In the genomic region with DNA sequence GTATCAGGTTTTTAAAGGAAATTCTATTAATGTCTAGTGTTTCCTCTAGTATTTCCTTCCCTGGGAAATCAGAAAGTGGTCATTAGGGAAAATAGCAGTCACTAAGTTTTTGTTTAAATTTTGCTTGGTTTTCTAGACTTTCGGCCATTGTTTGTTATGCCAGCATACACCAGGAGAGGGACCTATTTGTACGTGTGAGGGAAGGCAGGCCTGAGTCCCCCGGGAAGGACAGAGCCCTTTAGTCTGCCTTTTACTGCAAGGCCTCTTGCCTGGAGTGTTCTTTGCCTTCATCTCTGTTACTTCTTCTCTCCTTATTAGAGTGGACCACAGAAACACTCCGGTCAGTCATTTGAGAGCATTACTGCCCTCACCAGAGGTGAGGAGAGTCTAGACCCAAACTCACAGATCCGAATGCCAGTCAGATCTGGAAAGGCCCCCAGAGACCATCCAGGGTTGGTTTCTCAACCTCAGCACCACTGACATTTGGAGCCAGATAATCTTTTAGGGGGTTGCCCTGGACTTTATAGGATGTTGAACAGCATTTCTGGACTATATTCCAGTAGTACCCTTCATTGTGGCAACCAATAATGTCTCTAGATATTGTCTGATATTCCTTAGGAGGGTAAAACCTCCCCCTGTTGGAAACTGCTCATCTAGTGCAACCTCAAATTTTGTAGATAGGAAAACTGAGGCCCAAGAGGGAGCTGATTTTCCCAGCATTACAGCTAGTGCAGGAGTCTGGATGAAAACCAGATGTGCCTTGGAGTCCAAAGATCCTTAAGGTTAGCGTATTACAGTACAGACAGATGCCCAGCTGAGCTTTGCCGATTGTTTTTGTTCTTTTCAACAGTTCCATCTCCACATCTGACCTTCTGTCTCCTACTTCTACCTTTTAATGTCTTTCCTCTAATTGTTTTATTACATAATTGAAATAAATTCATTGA, we compare ENCODE assay signal across 9 cellular contexts.
A peak's percentile ranks its signal among the peaks of the same experiment; 100 is the strongest.
DNase-seq lines count a peak whose midpoint lies in the region; ATAC-seq, FAIRE-seq and TF ChIP-seq lines count a peak whose summit lies in the region.
"Had no signal": no experiment of that assay in that cellular context is flagged by ENCODE, and none has a peak within 500 bp of the region (broad histone marks: within the 10 kb centered on the region; RNA-seq: fewer than 3 reads in every experiment).

No MANE protein-coding gene starts in this region.

- no peaks in the 10 kb centered on the region for H4K20me1 ChIP-seq in astrocyte (ENCODE audit: insufficient read depth, low read length)

- H3K9ac ChIP-seq in astrocyte (ENCODE audit: low read length): peak overlapping the region; percentile 49
- no peak overlapping the region for H3K9ac ChIP-seq in kidney (ENCODE audit: low read length in 2 of 2)

- FAIRE-seq in astrocyte (lab: Jason Lieb, UNC): peak; percentile 56
- FAIRE-seq in kidney (lab: Jason Lieb, UNC): no peak

- peaks cover 7% of the 10 kb centered on the region for H3K36me3 Mint-ChIP-seq in astrocyte (ENCODE audit: low read depth, unreplicated experiment)

- peak; percentile 63 for ATAC-seq in Right ventricle myocardium superior (ENCODE audit: poor library complexity)

- intact Hi-C loops in Right ventricle myocardium superior (cut with DNase I): no loop called here
- intact Hi-C loops in cardiac septum (cut with DNase I): no loop called here
- intact Hi-C loops in kidney (cut with DNase I): no loop called here
- intact Hi-C loops in uterus (cut with DNase I; ENCODE audit: low total_unique reads): no loop called here

- peaks cover 38% of the 10 kb centered on the region for H3K4me1 Mint-ChIP-seq in astrocyte (ENCODE audit: low read depth, unreplicated experiment)
- H3K4me1 Mint-ChIP-seq: activated B cell treated with CpG ODN at 0.5 μM for 24 hours had no signal

- TF ChIP-seq CTCF in astrocyte (IDR thresholded peaks at IDR 0.05; ENCODE audit: insufficient read depth, low read depth, low read length) (peak; percentile 91), kidney (IDR thresholded peaks at IDR 0.05; ENCODE audit: borderline replicate concordance, extremely low read depth, insufficient read depth) (peak; percentile 18), uterus (IDR thresholded peaks at IDR 0.05) (peak; percentile 36 to 53 (median 44))

- peaks cover 25% of the 10 kb centered on the region for H3K4me1 ChIP-seq in astrocyte (ENCODE audit: insufficient read depth, low read length)
- H3K4me1 ChIP-seq in kidney (ENCODE audit: control insufficient read depth in 1 of 2, insufficient read depth in 1 of 2, low read depth in 1 of 2, low read length in 2 of 2): peaks cover 5 to 12% of the 10 kb centered on the region in 2 donors
- H3K4me1 ChIP-seq in uterus: no peaks in the 10 kb centered on the region

- DNase-seq in Right ventricle myocardium superior (no peak), cardiac septum (ENCODE audit: low spot score) (no peak), astrocyte (ENCODE audit: low read depth) (peak; percentile 70), kidney (no peak), uterus (peak in 1 of 2 donors; percentile 47), RPMI8226 (no peak), cortex of kidney (lab: John Stamatoyannopoulos, UW) (no peak)
- no peak for DNase-seq in activated CD4-positive, alpha-beta T cell treated with anti-CD3 and anti-CD28 coated beads for 1 hour
- DNase-seq: activated B cell treated with CpG ODN at 0.5 μM for 24 hours had no signal

- no peak overlapping the region for H3K4me2 ChIP-seq in astrocyte (ENCODE audit: low read length)

- H3K27me3 ChIP-seq in astrocyte (ENCODE audit: insufficient read depth, low read length): no peaks in the 10 kb centered on the region
- no peaks in the 10 kb centered on the region for H3K27me3 ChIP-seq in uterus

- no peak overlapping the region for H3K4me3 Mint-ChIP-seq in astrocyte (ENCODE audit: unreplicated experiment)
- H3K4me3 Mint-ChIP-seq: activated B cell treated with CpG ODN at 0.5 μM for 24 hours had no signal

- no peaks in the 10 kb centered on the region for H3K9me3 ChIP-seq in astrocyte (ENCODE audit: insufficient read depth, low read depth, low read length)
- H3K9me3 ChIP-seq in kidney (ENCODE audit: control insufficient read depth in 1 of 2, low read length in 2 of 2): no peaks in the 10 kb centered on the region
- H3K9me3 ChIP-seq in uterus: no peaks in the 10 kb centered on the region

- TF ChIP-seq POLR2A in uterus (IDR thresholded peaks at IDR 0.05): no peak

- no peaks in the 10 kb centered on the region for H3K79me2 ChIP-seq in astrocyte (ENCODE audit: insufficient read depth, low read length)

- H3K36me3 ChIP-seq in astrocyte (ENCODE audit: insufficient read depth, low read length): no peaks in the 10 kb centered on the region
- peaks cover 25 to 40% of the 10 kb centered on the region in 2 donors for H3K36me3 ChIP-seq in kidney (ENCODE audit: control insufficient read depth in 1 of 2, insufficient read depth in 2 of 2, low read length in 2 of 2)
- H3K36me3 ChIP-seq in uterus: no peaks in the 10 kb centered on the region

- peak overlapping the region; percentile 2 for H2AFZ ChIP-seq in astrocyte (ENCODE audit: low read depth, low read length)

- H3K4me3 ChIP-seq in astrocyte (ENCODE audit: insufficient read depth, low read depth, low read length) (no peak overlapping the region), kidney (ENCODE audit: low read length in 2 of 2) (no peak overlapping the region), uterus (no peak overlapping the region)

- peak overlapping the region; percentile 83 for H3K27ac Mint-ChIP-seq in astrocyte (ENCODE audit: unreplicated experiment)
- H3K27ac Mint-ChIP-seq: activated B cell treated with CpG ODN at 0.5 μM for 24 hours had no signal

- H3K27ac ChIP-seq in astrocyte (ENCODE audit: low read depth, low read length): peak overlapping the region; percentile 16
- H3K27ac ChIP-seq in kidney (ENCODE audit: low read depth in 2 of 2, low read length in 2 of 2): no peak overlapping the region
- H3K27ac ChIP-seq in uterus: peak overlapping the region; percentile 12 to 34

- H3K9me3 Mint-ChIP-seq in astrocyte (ENCODE audit: unreplicated experiment): no peaks in the 10 kb centered on the region
- H3K9me3 Mint-ChIP-seq: activated B cell treated with CpG ODN at 0.5 μM for 24 hours had no signal

- H3K27me3 Mint-ChIP-seq in astrocyte (ENCODE audit: low read depth, unreplicated experiment): no peaks in the 10 kb centered on the region
- H3K27me3 Mint-ChIP-seq: activated B cell treated with CpG ODN at 0.5 μM for 24 hours had no signal

Comparison
In these comparisons a context has a peak if more than half of its experiments do, and no peak if none do; other contexts are left out.
1. H3K27ac ChIP-seq: peak in astrocyte (single experiment) and uterus (2 of 2); none in kidney (0 of 2).
2. CTCF ChIP-seq: peak in every context shown above with its lines; median percentile 91 in astrocyte; 44 in uterus; 18 in kidney.